20 cellular contexts compared by ENCODE assay signal in the genomic region with DNA sequence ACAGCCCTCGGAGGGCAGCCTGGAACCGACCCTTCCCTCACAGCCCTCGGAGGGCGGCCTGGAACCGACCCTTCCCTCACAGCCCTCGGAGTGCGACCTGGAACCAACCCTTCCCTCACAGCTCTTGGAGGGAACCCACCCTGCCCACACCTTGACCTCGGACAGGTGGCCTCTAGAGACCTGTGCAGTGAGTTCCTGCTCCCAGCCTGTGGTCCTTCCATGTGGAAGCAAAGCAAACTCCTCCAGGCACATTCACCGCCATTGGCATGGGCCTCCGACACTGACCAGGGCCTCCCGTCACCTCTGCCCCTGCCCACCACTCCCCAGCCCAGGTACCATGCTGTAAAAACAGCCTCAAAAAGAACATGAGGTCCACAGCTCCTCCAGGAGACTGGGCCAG.
"Had no signal": no experiment of that assay in that cellular context is flagged by ENCODE, and none has a peak within 500 bp of the region (broad histone marks: within the 10 kb centered on the region; RNA-seq: fewer than 3 reads in every experiment).

No MANE protein-coding gene starts in this region.

- ATAC-seq: activated T-cell treated with anti-CD3 and anti-CD28 coated beads, Interleukin-2, amount 50 U/mL, for 4 hours; heart right ventricle; left lung; stimulated activated naive CD8-positive, alpha-beta T cell treated with anti-CD3 and anti-CD28 coated beads, Interleukin-15, amount 100 ng/mL, for 72 hours; T-helper 17 cell had no signal

- DNase-seq: activated CD4-positive, alpha-beta T cell treated with anti-CD3 and anti-CD28 coated beads for 4 hours; activated CD4-positive, alpha-beta T cell treated with anti-CD3 and anti-CD28 coated beads, Interleukin-2, amount 50 U/mL, for 48 hours; activated CD4-positive, CD25-positive, alpha-beta regulatory T cell; activated CD8-positive, alpha-beta memory T cell treated with anti-CD3 and anti-CD28 coated beads, Interleukin-2, amount 50 U/mL, for 48 hours; activated naive CD4-positive, alpha-beta T cell treated with anti-CD3 and anti-CD28 coated beads for 36 hours; activated T-cell treated with anti-CD3 and anti-CD28 coated beads, Interleukin-2, amount 50 U/mL, for 4 hours; effector CD4-positive, alpha-beta T cell; erythroblast; foreskin fibroblast; heart right ventricle; nucleus accumbens; stimulated activated CD4-positive, alpha-beta T cell treated with anti-CD3 and anti-CD28 coated beads, Interleukin-12 subunit alpha, Interleukin-12 subunit beta, amount 100 ng/mL, for 4 hours; stimulated activated naive CD8-positive, alpha-beta T cell treated with anti-CD3 and anti-CD28 coated beads, Interleukin-15, amount 100 ng/mL, for 72 hours; SW 1271; T-helper 17 cell; trophoblast cell had no signal

- H3K36me3 ChIP-seq: cardiac muscle cell, heart right ventricle, left lung, prostate gland had no signal

- H3K27ac ChIP-seq: cardiac muscle cell, heart right ventricle, left lung, prostate gland, SK-N-MC had no signal

- H3K27me3 ChIP-seq: cardiac muscle cell had no signal

- H3K4me1 ChIP-seq: left lung, prostate gland had no signal

- H3K9me3 ChIP-seq: prostate gland had no signal

- H3K4me3 ChIP-seq: cardiac muscle cell, heart right ventricle, left lung, prostate gland, SK-N-MC had no signal
